ENCODE assay signal across 1 cellular context in the genomic region with DNA sequence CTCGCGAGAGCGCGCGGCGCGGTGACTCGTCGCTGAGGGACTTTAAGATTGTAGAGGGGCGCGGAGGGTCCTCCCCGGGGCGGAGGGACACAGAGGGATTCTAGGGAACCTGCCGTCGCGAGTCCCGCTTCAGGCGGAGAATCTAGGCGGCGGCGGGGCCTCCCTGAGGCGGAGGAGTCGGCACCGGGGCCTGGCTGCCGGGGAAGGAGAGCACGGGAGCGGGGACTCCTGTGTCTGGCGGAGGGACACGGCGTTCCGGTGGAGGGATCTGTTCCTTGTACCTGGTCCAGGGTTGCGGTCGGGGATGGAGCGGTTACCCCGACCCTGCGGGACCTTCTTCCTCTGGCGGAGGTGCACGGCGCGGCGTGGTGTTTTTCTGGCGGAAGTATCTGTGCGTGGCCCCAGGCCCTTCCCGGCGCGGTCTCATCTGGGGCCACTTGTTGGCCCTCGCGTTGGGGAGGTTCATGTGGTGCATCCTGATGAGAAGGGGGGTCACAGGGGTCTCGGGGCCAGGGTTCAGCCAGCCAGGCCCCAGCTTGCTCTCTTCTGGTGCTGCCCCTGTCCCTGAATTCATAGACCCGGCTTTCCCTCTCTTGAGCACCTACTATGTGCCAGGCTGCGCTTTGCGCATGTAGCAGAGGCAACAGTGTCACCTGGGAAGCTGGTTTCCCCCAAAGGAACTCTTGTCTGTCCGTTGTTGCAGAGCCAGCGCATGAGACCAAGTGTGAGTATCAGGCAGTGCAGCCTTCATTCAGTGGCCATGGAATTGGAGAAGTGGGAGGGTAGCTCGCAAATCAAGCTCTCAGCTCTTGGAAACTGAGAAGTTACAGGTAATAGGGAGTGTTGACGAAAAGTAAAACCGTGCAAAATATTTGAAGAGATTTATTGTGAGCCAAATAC.
TF ChIP-seq lines count a peak whose summit lies in the region.

No MANE protein-coding gene starts in this region.

TF ChIP-seq in HepG2, 621 proteins besides CTCF, POLR2A, EP300 and RAD21 (continued from another document and continues in another):
- TF ChIP-seq, protein P1, sequence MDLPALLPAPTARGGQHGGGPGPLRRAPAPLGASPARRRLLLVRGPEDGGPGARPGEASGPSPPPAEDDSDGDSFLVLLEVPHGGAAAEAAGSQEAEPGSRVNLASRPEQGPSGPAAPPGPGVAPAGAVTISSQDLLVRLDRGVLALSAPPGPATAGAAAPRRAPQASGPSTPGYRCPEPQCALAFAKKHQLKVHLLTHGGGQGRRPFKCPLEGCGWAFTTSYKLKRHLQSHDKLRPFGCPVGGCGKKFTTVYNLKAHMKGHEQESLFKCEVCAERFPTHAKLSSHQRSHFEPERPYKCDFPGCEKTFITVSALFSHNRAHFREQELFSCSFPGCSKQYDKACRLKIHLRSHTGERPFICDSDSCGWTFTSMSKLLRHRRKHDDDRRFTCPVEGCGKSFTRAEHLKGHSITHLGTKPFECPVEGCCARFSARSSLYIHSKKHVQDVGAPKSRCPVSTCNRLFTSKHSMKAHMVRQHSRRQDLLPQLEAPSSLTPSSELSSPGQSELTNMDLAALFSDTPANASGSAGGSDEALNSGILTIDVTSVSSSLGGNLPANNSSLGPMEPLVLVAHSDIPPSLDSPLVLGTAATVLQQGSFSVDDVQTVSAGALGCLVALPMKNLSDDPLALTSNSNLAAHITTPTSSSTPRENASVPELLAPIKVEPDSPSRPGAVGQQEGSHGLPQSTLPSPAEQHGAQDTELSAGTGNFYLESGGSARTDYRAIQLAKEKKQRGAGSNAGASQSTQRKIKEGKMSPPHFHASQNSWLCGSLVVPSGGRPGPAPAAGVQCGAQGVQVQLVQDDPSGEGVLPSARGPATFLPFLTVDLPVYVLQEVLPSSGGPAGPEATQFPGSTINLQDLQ (CRISPR knock-in tag; IDR thresholded peaks at IDR 0.05): peak; percentile 92
- TF ChIP-seq, protein P2, sequence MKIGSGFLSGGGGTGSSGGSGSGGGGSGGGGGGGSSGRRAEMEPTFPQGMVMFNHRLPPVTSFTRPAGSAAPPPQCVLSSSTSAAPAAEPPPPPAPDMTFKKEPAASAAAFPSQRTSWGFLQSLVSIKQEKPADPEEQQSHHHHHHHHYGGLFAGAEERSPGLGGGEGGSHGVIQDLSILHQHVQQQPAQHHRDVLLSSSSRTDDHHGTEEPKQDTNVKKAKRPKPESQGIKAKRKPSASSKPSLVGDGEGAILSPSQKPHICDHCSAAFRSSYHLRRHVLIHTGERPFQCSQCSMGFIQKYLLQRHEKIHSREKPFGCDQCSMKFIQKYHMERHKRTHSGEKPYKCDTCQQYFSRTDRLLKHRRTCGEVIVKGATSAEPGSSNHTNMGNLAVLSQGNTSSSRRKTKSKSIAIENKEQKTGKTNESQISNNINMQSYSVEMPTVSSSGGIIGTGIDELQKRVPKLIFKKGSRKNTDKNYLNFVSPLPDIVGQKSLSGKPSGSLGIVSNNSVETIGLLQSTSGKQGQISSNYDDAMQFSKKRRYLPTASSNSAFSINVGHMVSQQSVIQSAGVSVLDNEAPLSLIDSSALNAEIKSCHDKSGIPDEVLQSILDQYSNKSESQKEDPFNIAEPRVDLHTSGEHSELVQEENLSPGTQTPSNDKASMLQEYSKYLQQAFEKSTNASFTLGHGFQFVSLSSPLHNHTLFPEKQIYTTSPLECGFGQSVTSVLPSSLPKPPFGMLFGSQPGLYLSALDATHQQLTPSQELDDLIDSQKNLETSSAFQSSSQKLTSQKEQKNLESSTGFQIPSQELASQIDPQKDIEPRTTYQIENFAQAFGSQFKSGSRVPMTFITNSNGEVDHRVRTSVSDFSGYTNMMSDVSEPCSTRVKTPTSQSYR (CRISPR knock-in tag; IDR thresholded peaks at IDR 0.05; ENCODE audit: borderline replicate concordance): peak; percentile 64
- TF ChIP-seq MTA1 (CRISPR knock-in tag; IDR thresholded peaks at IDR 0.05; ENCODE audit: borderline replicate concordance): peak; percentile 98
- TF ChIP-seq, protein P3, sequence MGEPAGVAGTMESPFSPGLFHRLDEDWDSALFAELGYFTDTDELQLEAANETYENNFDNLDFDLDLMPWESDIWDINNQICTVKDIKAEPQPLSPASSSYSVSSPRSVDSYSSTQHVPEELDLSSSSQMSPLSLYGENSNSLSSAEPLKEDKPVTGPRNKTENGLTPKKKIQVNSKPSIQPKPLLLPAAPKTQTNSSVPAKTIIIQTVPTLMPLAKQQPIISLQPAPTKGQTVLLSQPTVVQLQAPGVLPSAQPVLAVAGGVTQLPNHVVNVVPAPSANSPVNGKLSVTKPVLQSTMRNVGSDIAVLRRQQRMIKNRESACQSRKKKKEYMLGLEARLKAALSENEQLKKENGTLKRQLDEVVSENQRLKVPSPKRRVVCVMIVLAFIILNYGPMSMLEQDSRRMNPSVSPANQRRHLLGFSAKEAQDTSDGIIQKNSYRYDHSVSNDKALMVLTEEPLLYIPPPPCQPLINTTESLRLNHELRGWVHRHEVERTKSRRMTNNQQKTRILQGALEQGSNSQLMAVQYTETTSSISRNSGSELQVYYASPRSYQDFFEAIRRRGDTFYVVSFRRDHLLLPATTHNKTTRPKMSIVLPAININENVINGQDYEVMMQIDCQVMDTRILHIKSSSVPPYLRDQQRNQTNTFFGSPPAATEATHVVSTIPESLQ (CRISPR knock-in tag; conservative IDR thresholded peaks at IDR 0.05): peak; percentile 91; the same call in 1 of the 2 replicates
- TF ChIP-seq ARHGAP35 (CRISPR knock-in tag; IDR thresholded peaks at IDR 0.05; ENCODE audit: borderline replicate concordance): peak; percentile 48; the same call in 1 of the 2 replicates
- TF ChIP-seq, protein P4, sequence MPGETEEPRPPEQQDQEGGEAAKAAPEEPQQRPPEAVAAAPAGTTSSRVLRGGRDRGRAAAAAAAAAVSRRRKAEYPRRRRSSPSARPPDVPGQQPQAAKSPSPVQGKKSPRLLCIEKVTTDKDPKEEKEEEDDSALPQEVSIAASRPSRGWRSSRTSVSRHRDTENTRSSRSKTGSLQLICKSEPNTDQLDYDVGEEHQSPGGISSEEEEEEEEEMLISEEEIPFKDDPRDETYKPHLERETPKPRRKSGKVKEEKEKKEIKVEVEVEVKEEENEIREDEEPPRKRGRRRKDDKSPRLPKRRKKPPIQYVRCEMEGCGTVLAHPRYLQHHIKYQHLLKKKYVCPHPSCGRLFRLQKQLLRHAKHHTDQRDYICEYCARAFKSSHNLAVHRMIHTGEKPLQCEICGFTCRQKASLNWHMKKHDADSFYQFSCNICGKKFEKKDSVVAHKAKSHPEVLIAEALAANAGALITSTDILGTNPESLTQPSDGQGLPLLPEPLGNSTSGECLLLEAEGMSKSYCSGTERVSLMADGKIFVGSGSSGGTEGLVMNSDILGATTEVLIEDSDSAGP (CRISPR knock-in tag; IDR thresholded peaks at IDR 0.05; ENCODE audit: borderline replicate concordance): peak; percentile 93
- peak; percentile 82 for TF ChIP-seq SMAD3 (CRISPR knock-in tag; IDR thresholded peaks at IDR 0.05)
- TF ChIP-seq, protein P5, sequence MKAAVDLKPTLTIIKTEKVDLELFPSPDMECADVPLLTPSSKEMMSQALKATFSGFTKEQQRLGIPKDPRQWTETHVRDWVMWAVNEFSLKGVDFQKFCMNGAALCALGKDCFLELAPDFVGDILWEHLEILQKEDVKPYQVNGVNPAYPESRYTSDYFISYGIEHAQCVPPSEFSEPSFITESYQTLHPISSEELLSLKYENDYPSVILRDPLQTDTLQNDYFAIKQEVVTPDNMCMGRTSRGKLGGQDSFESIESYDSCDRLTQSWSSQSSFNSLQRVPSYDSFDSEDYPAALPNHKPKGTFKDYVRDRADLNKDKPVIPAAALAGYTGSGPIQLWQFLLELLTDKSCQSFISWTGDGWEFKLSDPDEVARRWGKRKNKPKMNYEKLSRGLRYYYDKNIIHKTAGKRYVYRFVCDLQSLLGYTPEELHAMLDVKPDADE (CRISPR knock-in tag; IDR thresholded peaks at IDR 0.05): peak; percentile 75; the same call in 1 of the 2 replicates
- TF ChIP-seq, protein P6, sequence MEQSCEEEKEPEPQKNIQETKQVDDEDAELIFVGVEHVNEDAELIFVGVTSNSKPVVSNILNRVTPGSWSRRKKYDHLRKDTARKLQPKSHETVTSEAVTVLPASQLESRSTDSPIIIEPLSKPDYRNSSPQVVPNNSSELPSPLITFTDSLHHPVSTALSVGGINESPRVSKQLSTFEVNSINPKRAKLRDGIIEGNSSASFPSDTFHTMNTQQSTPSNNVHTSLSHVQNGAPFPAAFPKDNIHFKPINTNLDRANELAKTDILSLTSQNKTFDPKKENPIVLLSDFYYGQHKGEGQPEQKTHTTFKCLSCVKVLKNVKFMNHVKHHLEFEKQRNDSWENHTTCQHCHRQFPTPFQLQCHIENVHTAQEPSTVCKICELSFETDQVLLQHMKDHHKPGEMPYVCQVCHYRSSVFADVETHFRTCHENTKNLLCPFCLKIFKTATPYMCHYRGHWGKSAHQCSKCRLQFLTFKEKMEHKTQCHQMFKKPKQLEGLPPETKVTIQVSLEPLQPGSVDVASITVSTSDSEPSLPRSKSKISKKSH (CRISPR knock-in tag; IDR thresholded peaks at IDR 0.05; ENCODE audit: borderline replicate concordance): peak; percentile 86; the same call in 1 of the 2 replicates
- TF ChIP-seq MEF2D (CRISPR knock-in tag; IDR thresholded peaks at IDR 0.05): peak; percentile 89
- peak; percentile 24 for TF ChIP-seq ZNF335 (CRISPR knock-in tag; IDR thresholded peaks at IDR 0.05)
- peak; percentile 89 for TF ChIP-seq BORCS8-MEF2B (CRISPR knock-in tag; IDR thresholded peaks at IDR 0.05)
- TF ChIP-seq, protein P7, sequence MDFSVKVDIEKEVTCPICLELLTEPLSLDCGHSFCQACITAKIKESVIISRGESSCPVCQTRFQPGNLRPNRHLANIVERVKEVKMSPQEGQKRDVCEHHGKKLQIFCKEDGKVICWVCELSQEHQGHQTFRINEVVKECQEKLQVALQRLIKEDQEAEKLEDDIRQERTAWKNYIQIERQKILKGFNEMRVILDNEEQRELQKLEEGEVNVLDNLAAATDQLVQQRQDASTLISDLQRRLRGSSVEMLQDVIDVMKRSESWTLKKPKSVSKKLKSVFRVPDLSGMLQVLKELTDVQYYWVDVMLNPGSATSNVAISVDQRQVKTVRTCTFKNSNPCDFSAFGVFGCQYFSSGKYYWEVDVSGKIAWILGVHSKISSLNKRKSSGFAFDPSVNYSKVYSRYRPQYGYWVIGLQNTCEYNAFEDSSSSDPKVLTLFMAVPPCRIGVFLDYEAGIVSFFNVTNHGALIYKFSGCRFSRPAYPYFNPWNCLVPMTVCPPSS (IDR thresholded peaks at IDR 0.05): no peak
- TF ChIP-seq, protein P8, sequence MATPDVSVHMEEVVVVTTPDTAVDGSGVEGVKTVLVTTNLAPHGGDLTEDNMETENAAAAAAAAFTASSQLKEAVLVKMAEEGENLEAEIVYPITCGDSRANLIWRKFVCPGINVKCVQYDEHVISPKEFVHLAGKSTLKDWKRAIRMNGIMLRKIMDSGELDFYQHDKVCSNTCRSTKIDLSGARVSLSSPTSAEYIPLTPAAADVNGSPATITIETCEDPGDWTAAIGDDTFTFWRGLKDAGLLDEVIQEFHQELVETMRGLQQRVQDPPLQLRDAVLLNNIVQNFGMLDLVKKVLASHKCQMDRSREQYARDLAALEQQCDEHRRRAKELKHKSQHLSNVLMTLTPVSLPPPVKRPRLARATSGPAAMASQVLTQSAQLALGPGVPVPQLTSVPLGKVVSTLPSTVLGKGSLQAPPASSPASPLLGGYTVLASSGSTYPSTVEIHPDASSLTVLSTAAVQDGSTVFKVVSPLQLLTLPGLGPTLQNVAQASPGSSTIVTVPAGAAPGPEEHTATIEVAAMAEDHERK (CRISPR knock-in tag; IDR thresholded peaks at IDR 0.05; ENCODE audit: low read depth): peak; percentile 92
- TF ChIP-seq GFI1 (CRISPR knock-in tag; IDR thresholded peaks at IDR 0.05; ENCODE audit: borderline replicate concordance): peak; percentile 81
- TF ChIP-seq ELF3 (CRISPR knock-in tag; IDR thresholded peaks at IDR 0.05): peak; percentile 73; the same call in 1 of the 2 replicates
- peak; percentile 57; the same call in 1 of the 2 replicates for TF ChIP-seq HCFC1 (IDR thresholded peaks at IDR 0.05; ENCODE audit: low read depth, low read length)
- peak; percentile 92; the same call in 1 of the 2 replicates for TF ChIP-seq NCOA1 (CRISPR knock-in tag; IDR thresholded peaks at IDR 0.05)
- peak; percentile 92 for TF ChIP-seq ZNF792 (CRISPR knock-in tag; IDR thresholded peaks at IDR 0.05)
- peak; percentile 99 for TF ChIP-seq ZNF781 (CRISPR knock-in tag; IDR thresholded peaks at IDR 0.05; ENCODE audit: borderline replicate concordance, not compliant biosample characterization)
- TF ChIP-seq KMT2B (CRISPR knock-in tag; IDR thresholded peaks at IDR 0.05): peak; percentile 93
- TF ChIP-seq, protein P9, sequence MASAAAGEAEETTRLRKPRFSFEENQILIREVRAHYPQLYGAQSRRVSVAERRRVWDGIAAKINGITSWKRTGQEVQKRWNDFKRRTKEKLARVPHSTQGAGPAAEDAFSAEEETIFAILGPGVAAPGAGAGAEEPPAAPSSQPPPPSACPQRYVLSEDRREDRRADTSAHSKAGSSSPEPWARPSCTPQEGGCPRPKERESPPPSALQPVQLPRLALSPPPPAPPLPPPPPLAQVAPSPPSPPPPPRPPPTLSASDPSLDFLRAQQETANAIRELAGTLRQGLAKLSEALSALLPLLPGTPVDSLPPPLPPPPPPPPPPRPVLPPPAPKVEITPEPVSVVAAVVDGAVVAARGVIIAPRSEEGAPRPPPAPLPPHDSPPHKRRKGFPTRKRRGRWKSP (CRISPR knock-in tag; IDR thresholded peaks at IDR 0.05): no peak; the same call in none of the 2 replicates
- TF ChIP-seq GZF1 (CRISPR knock-in tag; IDR thresholded peaks at IDR 0.05): peak; percentile 91
- TF ChIP-seq ZNF547 (CRISPR knock-in tag; IDR thresholded peaks at IDR 0.05): peak; percentile 26; the same call in 1 of the 2 replicates
- TF ChIP-seq, protein P10, sequence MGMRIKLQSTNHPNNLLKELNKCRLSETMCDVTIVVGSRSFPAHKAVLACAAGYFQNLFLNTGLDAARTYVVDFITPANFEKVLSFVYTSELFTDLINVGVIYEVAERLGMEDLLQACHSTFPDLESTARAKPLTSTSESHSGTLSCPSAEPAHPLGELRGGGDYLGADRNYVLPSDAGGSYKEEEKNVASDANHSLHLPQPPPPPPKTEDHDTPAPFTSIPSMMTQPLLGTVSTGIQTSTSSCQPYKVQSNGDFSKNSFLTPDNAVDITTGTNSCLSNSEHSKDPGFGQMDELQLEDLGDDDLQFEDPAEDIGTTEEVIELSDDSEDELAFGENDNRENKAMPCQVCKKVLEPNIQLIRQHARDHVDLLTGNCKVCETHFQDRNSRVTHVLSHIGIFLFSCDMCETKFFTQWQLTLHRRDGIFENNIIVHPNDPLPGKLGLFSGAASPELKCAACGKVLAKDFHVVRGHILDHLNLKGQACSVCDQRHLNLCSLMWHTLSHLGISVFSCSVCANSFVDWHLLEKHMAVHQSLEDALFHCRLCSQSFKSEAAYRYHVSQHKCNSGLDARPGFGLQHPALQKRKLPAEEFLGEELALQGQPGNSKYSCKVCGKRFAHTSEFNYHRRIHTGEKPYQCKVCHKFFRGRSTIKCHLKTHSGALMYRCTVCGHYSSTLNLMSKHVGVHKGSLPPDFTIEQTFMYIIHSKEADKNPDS (CRISPR knock-in tag; IDR thresholded peaks at IDR 0.05): peak; percentile 75; the same call in 1 of the 2 replicates
- peak; percentile 86; the same call in 1 of the 2 replicates for TF ChIP-seq TBP (CRISPR knock-in tag; IDR thresholded peaks at IDR 0.05)
- TF ChIP-seq, protein P11, sequence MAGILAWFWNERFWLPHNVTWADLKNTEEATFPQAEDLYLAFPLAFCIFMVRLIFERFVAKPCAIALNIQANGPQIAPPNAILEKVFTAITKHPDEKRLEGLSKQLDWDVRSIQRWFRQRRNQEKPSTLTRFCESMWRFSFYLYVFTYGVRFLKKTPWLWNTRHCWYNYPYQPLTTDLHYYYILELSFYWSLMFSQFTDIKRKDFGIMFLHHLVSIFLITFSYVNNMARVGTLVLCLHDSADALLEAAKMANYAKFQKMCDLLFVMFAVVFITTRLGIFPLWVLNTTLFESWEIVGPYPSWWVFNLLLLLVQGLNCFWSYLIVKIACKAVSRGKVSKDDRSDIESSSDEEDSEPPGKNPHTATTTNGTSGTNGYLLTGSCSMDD (CRISPR knock-in tag; IDR thresholded peaks at IDR 0.05): peak; percentile 82; the same call in 1 of the 2 replicates
- TF ChIP-seq HNRNPL (IDR thresholded peaks at IDR 0.05; ENCODE audit: low read depth, low read length): peak; percentile 88; the same call in 1 of the 2 replicates
- peak; percentile 93 for TF ChIP-seq ETV5 (CRISPR knock-in tag; IDR thresholded peaks at IDR 0.05; ENCODE audit: borderline replicate concordance)
- TF ChIP-seq ZNF296 (CRISPR knock-in tag; conservative IDR thresholded peaks at IDR 0.05): peak; percentile 97
- no peak for TF ChIP-seq ZBTB21 (CRISPR knock-in tag; IDR thresholded peaks at IDR 0.05)
